In genomic region chr6:70118670-70119069, GRCh38 we compare ENCODE assay signal across 23 cellular contexts.
"Had no signal": no experiment of that assay in that cellular context is flagged by ENCODE, and none has a peak within 500 bp of the region (broad histone marks: within the 10 kb centered on the region; RNA-seq: fewer than 3 reads in every experiment).

No MANE protein-coding gene starts in this region.

- H3K4me1 ChIP-seq: heart left ventricle, left lung, parathyroid adenoma, suprapubic skin, upper lobe of right lung, uterus had no signal

- H3K4me2 ChIP-seq: smooth muscle cell had no signal

- H3K9me3 ChIP-seq: heart left ventricle, left lung, neutrophil, right lobe of liver, suprapubic skin, transverse colon, upper lobe of right lung, uterus had no signal

- H2AFZ ChIP-seq: parathyroid adenoma had no signal

- H3K4me3 ChIP-seq: heart left ventricle, left lung, right lobe of liver, smooth muscle cell, suprapubic skin, transverse colon, upper lobe of right lung, uterus had no signal

- H3K9ac ChIP-seq: parathyroid adenoma had no signal

- H3K79me2 ChIP-seq: parathyroid adenoma had no signal

- H3K36me3 ChIP-seq: heart left ventricle, left lung, neutrophil, right lobe of liver, suprapubic skin, transverse colon, upper lobe of right lung, uterus had no signal

- H3K27ac ChIP-seq: heart left ventricle, left lung, neutrophil, parathyroid adenoma, right lobe of liver, suprapubic skin, upper lobe of right lung, uterus had no signal

- ATAC-seq: heart left ventricle; left cardiac atrium; natural killer cell; stimulated activated naive CD8-positive, alpha-beta T cell treated with anti-CD3 and anti-CD28 coated beads, Interleukin-15, amount 100 ng/mL, for 72 hours; upper lobe of right lung had no signal

- DNase-seq: cortex of kidney; effector CD4-positive, alpha-beta T cell; heart left ventricle; hippocampal formation; left cardiac atrium; left lung; mesendoderm; midbrain; natural killer cell; stimulated activated CD4-positive, alpha-beta T cell treated with anti-CD3 and anti-CD28 coated beads, Interleukin-12 subunit alpha, Interleukin-12 subunit beta, amount 100 ng/mL, for 4 hours; stimulated activated CD4-positive, alpha-beta T cell treated with anti-CD3 and anti-CD28 coated beads, Interleukin-1b, Interleukin-23, amount 100 ng/mL, for 48 hours; stimulated activated CD4-positive, alpha-beta T cell treated with anti-CD3 and anti-CD28 coated beads, Interleukin-4, amount 100 ng/mL, for 1 hour; stimulated activated CD8-positive, alpha-beta memory T cell treated with anti-CD3 and anti-CD28 coated beads, Interleukin-4, amount 100 ng/mL, for 48 hours; stimulated activated naive CD4-positive, alpha-beta T cell; stimulated activated naive CD8-positive, alpha-beta T cell treated with anti-CD3 and anti-CD28 coated beads, Interleukin-15, amount 100 ng/mL, for 72 hours; upper lobe of right lung; uterus had no signal

- H3K27me3 ChIP-seq: heart left ventricle, left lung, neutrophil, right lobe of liver, suprapubic skin, transverse colon, upper lobe of right lung, uterus had no signal
